10 cellular contexts compared by ENCODE assay signal in the genomic region with DNA sequence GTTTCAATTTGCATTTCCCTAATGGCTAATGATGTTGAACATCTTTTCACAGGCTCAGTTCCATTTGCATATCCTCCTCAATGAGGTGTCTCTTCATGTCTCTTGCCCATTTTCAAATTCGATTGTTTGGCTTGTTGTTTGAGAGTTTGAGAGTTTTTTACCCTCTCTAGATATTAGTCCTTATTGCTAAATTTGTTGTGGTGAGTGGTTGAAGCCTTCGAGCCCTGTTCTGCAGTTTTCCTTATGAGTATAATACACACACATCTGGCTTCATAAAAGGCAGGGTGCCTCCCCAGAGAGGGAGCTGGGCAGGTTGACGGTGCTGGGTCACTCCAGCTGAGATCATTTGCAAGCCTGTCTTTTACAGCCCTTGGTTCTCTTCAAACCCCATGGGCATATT.
DNase-seq lines count a peak whose midpoint lies in the region; ATAC-seq and TF ChIP-seq lines count a peak whose summit lies in the region.
"Had no signal": no experiment of that assay in that cellular context is flagged by ENCODE, and none has a peak within 500 bp of the region (broad histone marks: within the 10 kb centered on the region; RNA-seq: fewer than 3 reads in every experiment).

No MANE protein-coding gene starts in this region.

- no peak for TF ChIP-seq EP300 in esophagus muscularis mucosa (IDR thresholded peaks at IDR 0.05)

- no peak overlapping the region for H3K27ac ChIP-seq in esophagus muscularis mucosa (replicated peaks in 1 of 4)
- H3K27ac ChIP-seq: stomach had no signal

- no peaks in the 10 kb centered on the region for H3K9me3 ChIP-seq in esophagus muscularis mucosa
- H3K9me3 ChIP-seq: stomach had no signal

- peak; percentile 57 for ATAC-seq in GM21717 (IDR thresholded peaks at IDR 0.05; ENCODE audit: unreplicated experiment)
- ATAC-seq in HG03342 (IDR thresholded peaks at IDR 0.05; ENCODE audit: unreplicated experiment): peak; percentile 50
- peak; percentile 82 for ATAC-seq in stimulated activated memory B cell treated with anti-CD40 and anti-IgM and Interleukin-4, amounts not matched to agents 10 μg/mL and 1 μg/mL and 100 μg/mL, for 72 hours

- WGBS in esophagus muscularis mucosa: 93% methylated on average over 3 of the region's 3 CpGs

- H3K9me3 Mint-ChIP-seq in activated naive CD4-positive, alpha-beta T cell treated with anti-CD3 and anti-CD28 coated beads for 36 hours: peaks cover 2% of the 10 kb centered on the region
- H3K9me3 Mint-ChIP-seq in activated naive CD4-positive, alpha-beta T cell treated with anti-CD3 and anti-CD28 coated beads, Interleukin-2, amount 10 ng/mL, durations not matched to agents 7 days and 5 days: peaks cover 2% of the 10 kb centered on the region
- peaks cover 3% of the 10 kb centered on the region for H3K9me3 Mint-ChIP-seq in stimulated activated memory B cell treated with anti-CD40 and anti-IgM and Interleukin-4, amounts not matched to agents 10 μg/mL and 1 μg/mL and 100 μg/mL, for 72 hours
- H3K9me3 Mint-ChIP-seq in CD14-positive monocyte: peaks cover 2 to 16% (median 7%) of the 10 kb centered on the region in 7 donors

- no peaks in the 10 kb centered on the region for H3K27me3 ChIP-seq in esophagus muscularis mucosa
- H3K27me3 ChIP-seq: stomach had no signal

- no peak for TF ChIP-seq CTCF in CD14-positive monocyte (IDR thresholded peaks at IDR 0.05)
- no peak for TF ChIP-seq CTCF in esophagus muscularis mucosa (IDR thresholded peaks at IDR 0.05)

- CTCF ChIA-PET in activated naive CD4-positive, alpha-beta T cell treated with anti-CD3 and anti-CD28 coated beads for 36 hours (lab: Charles Lee): interaction anchor here (1.5 to 6.3 kb wide), 3 partner anchors 12 to 40 kb away, joined by 3 to 39 read pairs (median 13); no protein-coding TSS in a partner anchor
- CTCF ChIA-PET in activated naive CD4-positive, alpha-beta T cell treated with anti-CD3 and anti-CD28 coated beads, Interleukin-2, amount 10 ng/mL, durations not matched to agents 7 days and 5 days (lab: Charles Lee): interaction anchor here (1.1 to 3.1 kb wide), 3 partner anchors 12 to 33 kb away, joined by 3 to 13 read pairs (median 6); no protein-coding TSS in a partner anchor

- peak overlapping the region; percentile 10 for H3K4me3 Mint-ChIP-seq in activated naive CD4-positive, alpha-beta T cell treated with anti-CD3 and anti-CD28 coated beads for 36 hours
- no peak overlapping the region for H3K4me3 Mint-ChIP-seq in activated naive CD4-positive, alpha-beta T cell treated with anti-CD3 and anti-CD28 coated beads, Interleukin-2, amount 10 ng/mL, durations not matched to agents 7 days and 5 days
- peak overlapping the region; percentile 51 for H3K4me3 Mint-ChIP-seq in stimulated activated memory B cell treated with anti-CD40 and anti-IgM and Interleukin-4, amounts not matched to agents 10 μg/mL and 1 μg/mL and 100 μg/mL, for 72 hours
- H3K4me3 Mint-ChIP-seq in CD14-positive monocyte: no peak overlapping the region

- intact Hi-C loops in activated naive CD4-positive, alpha-beta T cell treated with anti-CD3 and anti-CD28 coated beads for 36 hours (cut with micrococcal nuclease): no loop called here
- intact Hi-C loops in CD14-positive monocyte (cut with micrococcal nuclease): no loop called here
- intact Hi-C loops in esophagus muscularis mucosa (cut with DNase I): no loop called here

- peaks cover 0 to 14% (median 5%) of the 10 kb centered on the region in 4 donors for H3K4me1 ChIP-seq in esophagus muscularis mucosa

- no peaks in the 10 kb centered on the region for H3K36me3 ChIP-seq in esophagus muscularis mucosa
- H3K36me3 ChIP-seq: stomach had no signal

- no peak for TF ChIP-seq POLR2A in esophagus muscularis mucosa (IDR thresholded peaks at IDR 0.05; ENCODE audit: low read depth)

- no peaks in the 10 kb centered on the region for H3K27me3 Mint-ChIP-seq in activated naive CD4-positive, alpha-beta T cell treated with anti-CD3 and anti-CD28 coated beads for 36 hours (ENCODE audit: low read depth)
- H3K27me3 Mint-ChIP-seq in activated naive CD4-positive, alpha-beta T cell treated with anti-CD3 and anti-CD28 coated beads, Interleukin-2, amount 10 ng/mL, durations not matched to agents 7 days and 5 days: peaks cover 39% of the 10 kb centered on the region
- H3K27me3 Mint-ChIP-seq in stimulated activated memory B cell treated with anti-CD40 and anti-IgM and Interleukin-4, amounts not matched to agents 10 μg/mL and 1 μg/mL and 100 μg/mL, for 72 hours: no peaks in the 10 kb centered on the region
- peaks cover 2 to 10% (median 4%) of the 10 kb centered on the region in 3 donors for H3K27me3 Mint-ChIP-seq in CD14-positive monocyte (ENCODE audit: low read depth in 3 of 3)

- H3K4me1 Mint-ChIP-seq in activated naive CD4-positive, alpha-beta T cell treated with anti-CD3 and anti-CD28 coated beads for 36 hours (ENCODE audit: low read depth): peaks cover 29% of the 10 kb centered on the region
- H3K4me1 Mint-ChIP-seq in activated naive CD4-positive, alpha-beta T cell treated with anti-CD3 and anti-CD28 coated beads, Interleukin-2, amount 10 ng/mL, durations not matched to agents 7 days and 5 days: peaks cover 36% of the 10 kb centered on the region
- H3K4me1 Mint-ChIP-seq in stimulated activated memory B cell treated with anti-CD40 and anti-IgM and Interleukin-4, amounts not matched to agents 10 μg/mL and 1 μg/mL and 100 μg/mL, for 72 hours: peaks cover 50% of the 10 kb centered on the region
- peaks cover 13% of the 10 kb centered on the region for H3K4me1 Mint-ChIP-seq in CD14-positive monocyte

- no peak overlapping the region for H3K27ac Mint-ChIP-seq in activated naive CD4-positive, alpha-beta T cell treated with anti-CD3 and anti-CD28 coated beads for 36 hours
- H3K27ac Mint-ChIP-seq in activated naive CD4-positive, alpha-beta T cell treated with anti-CD3 and anti-CD28 coated beads, Interleukin-2, amount 10 ng/mL, durations not matched to agents 7 days and 5 days: no peak overlapping the region
- peak overlapping the region; percentile 88 for H3K27ac Mint-ChIP-seq in stimulated activated memory B cell treated with anti-CD40 and anti-IgM and Interleukin-4, amounts not matched to agents 10 μg/mL and 1 μg/mL and 100 μg/mL, for 72 hours
- no peak overlapping the region for H3K27ac Mint-ChIP-seq in CD14-positive monocyte

- H3K36me3 Mint-ChIP-seq in activated naive CD4-positive, alpha-beta T cell treated with anti-CD3 and anti-CD28 coated beads for 36 hours (ENCODE audit: low read depth): no peaks in the 10 kb centered on the region
- no peaks in the 10 kb centered on the region for H3K36me3 Mint-ChIP-seq in activated naive CD4-positive, alpha-beta T cell treated with anti-CD3 and anti-CD28 coated beads, Interleukin-2, amount 10 ng/mL, durations not matched to agents 7 days and 5 days
- no peaks in the 10 kb centered on the region for H3K36me3 Mint-ChIP-seq in stimulated activated memory B cell treated with anti-CD40 and anti-IgM and Interleukin-4, amounts not matched to agents 10 μg/mL and 1 μg/mL and 100 μg/mL, for 72 hours
- no peaks in the 10 kb centered on the region for H3K36me3 Mint-ChIP-seq in CD14-positive monocyte

- no peak for DNase-seq in activated naive CD4-positive, alpha-beta T cell treated with anti-CD3 and anti-CD28 coated beads for 36 hours
- DNase-seq in activated naive CD4-positive, alpha-beta T cell treated with anti-CD3 and anti-CD28 coated beads, Interleukin-2, amount 10 ng/mL, durations not matched to agents 7 days and 5 days: no peak
- DNase-seq in activated effector memory CD4-positive, alpha-beta T cell treated with anti-CD3 and anti-CD28 coated beads, Interleukin-2, amount 50 U/mL, for 16 hours: no peak
- DNase-seq in CD14-positive monocyte (ENCODE audit: low spot score) (no peak), esophagus muscularis mucosa (ENCODE audit: extremely low spot score) (no peak)
- DNase-seq: NCI-H510A treated with DMSO at 0.1 percent for 48 hours, stomach had no signal

- no peak overlapping the region for H3K4me3 ChIP-seq in esophagus muscularis mucosa
- H3K4me3 ChIP-seq: stomach had no signal

Comparison
In these comparisons a context has a peak if more than half of its experiments do, and no peak if none do; other contexts are left out.
1. H3K4me3 Mint-ChIP-seq: peak in activated naive CD4-positive, alpha-beta T cell treated with anti-CD3 and anti-CD28 coated beads for 36 hours (single experiment) and stimulated activated memory B cell treated with anti-CD40 and anti-IgM and Interleukin-4, amounts not matched to agents 10 μg/mL and 1 μg/mL and 100 μg/mL, for 72 hours (single experiment); none in activated naive CD4-positive, alpha-beta T cell treated with anti-CD3 and anti-CD28 coated beads, Interleukin-2, amount 10 ng/mL, durations not matched to agents 7 days and 5 days (single experiment) and CD14-positive monocyte (0 of 2).
2. Peak in every context shown above with its lines, with median percentiles within 50 percentile points of each other: ATAC-seq.